Comparison of ENCODE assay signal across 1 cellular context in the genomic region with DNA sequence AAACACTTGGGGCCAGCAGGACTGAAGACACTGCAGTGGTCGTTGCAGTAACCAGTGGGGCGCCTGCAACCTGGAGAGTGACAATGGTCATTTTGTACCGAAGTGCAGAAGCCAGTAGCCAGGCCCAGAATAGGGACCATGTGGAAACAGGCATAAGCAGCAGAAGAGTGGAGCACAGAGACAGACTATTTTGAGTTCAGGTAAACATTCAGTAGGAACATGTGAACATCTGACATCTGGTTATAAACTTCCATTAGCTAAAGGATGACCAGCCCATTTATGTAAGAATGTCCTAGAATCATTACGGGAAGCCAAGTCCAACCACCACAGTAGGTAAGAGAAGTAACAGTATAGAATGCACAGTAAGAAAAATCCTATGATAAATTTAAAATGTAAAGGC.
TF ChIP-seq lines count a peak whose summit lies in the region.

No MANE protein-coding gene starts in this region.

TF ChIP-seq in GM23338, 12 proteins besides CTCF, POLR2A, EP300 and RAD21 (continued from another document):
- TF ChIP-seq, protein P1, sequence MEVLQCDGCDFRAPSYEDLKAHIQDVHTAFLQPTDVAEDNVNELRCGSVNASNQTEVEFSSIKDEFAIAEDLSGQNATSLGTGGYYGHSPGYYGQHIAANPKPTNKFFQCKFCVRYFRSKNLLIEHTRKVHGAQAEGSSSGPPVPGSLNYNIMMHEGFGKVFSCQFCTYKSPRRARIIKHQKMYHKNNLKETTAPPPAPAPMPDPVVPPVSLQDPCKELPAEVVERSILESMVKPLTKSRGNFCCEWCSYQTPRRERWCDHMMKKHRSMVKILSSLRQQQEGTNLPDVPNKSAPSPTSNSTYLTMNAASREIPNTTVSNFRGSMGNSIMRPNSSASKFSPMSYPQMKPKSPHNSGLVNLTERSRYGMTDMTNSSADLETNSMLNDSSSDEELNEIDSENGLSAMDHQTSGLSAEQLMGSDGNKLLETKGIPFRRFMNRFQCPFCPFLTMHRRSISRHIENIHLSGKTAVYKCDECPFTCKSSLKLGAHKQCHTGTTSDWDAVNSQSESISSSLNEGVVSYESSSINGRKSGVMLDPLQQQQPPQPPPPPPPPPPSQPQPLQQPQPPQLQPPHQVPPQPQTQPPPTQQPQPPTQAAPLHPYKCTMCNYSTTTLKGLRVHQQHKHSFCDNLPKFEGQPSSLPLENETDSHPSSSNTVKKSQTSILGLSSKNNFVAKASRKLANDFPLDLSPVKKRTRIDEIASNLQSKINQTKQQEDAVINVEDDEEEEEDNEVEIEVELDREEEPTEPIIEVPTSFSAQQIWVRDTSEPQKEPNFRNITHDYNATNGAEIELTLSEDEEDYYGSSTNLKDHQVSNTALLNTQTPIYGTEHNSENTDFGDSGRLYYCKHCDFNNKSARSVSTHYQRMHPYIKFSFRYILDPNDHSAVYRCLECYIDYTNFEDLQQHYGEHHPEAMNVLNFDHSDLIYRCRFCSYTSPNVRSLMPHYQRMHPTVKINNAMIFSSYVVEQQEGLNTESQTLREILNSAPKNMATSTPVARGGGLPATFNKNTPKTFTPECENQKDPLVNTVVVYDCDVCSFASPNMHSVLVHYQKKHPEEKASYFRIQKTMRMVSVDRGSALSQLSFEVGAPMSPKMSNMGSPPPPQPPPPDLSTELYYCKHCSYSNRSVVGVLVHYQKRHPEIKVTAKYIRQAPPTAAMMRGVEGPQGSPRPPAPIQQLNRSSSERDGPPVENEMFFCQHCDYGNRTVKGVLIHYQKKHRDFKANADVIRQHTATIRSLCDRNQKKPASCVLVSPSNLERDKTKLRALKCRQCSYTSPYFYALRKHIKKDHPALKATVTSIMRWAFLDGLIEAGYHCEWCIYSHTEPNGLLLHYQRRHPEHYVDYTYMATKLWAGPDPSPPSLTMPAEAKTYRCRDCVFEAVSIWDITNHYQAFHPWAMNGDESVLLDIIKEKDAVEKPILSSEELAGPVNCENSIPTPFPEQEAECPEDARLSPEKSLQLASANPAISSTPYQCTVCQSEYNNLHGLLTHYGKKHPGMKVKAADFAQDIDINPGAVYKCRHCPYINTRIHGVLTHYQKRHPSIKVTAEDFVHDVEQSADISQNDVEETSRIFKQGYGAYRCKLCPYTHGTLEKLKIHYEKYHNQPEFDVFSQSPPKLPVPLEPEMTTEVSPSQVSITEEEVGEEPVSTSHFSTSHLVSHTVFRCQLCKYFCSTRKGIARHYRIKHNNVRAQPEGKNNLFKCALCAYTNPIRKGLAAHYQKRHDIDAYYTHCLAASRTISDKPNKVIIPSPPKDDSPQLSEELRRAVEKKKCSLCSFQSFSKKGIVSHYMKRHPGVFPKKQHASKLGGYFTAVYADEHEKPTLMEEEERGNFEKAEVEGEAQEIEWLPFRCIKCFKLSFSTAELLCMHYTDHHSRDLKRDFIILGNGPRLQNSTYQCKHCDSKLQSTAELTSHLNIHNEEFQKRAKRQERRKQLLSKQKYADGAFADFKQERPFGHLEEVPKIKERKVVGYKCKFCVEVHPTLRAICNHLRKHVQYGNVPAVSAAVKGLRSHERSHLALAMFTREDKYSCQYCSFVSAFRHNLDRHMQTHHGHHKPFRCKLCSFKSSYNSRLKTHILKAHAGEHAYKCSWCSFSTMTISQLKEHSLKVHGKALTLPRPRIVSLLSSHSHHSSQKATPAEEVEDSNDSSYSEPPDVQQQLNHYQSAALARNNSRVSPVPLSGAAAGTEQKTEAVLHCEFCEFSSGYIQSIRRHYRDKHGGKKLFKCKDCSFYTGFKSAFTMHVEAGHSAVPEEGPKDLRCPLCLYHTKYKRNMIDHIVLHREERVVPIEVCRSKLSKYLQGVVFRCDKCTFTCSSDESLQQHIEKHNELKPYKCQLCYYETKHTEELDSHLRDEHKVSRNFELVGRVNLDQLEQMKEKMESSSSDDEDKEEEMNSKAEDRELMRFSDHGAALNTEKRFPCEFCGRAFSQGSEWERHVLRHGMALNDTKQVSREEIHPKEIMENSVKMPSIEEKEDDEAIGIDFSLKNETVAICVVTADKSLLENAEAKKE (CRISPR knock-in tag; IDR thresholded peaks at IDR 0.05): no peak
- TF ChIP-seq NANOG (IDR thresholded peaks at IDR 0.05; ENCODE audit: borderline replicate concordance) (no peak), ZNF331 (CRISPR knock-in tag; IDR thresholded peaks at IDR 0.05; ENCODE audit: low read depth) (no peak), EZH2phosphoT487 (IDR thresholded peaks at IDR 0.05; ENCODE audit: unreplicated experiment) (no peak)
